Comparison of ENCODE assay signal across 36 cellular contexts in genomic region chr5:144478532-144478931, GRCh38.
"Had no signal": no experiment of that assay in that cellular context is flagged by ENCODE, and none has a peak within 500 bp of the region (broad histone marks: within the 10 kb centered on the region; RNA-seq: fewer than 3 reads in every experiment).

No MANE protein-coding gene starts in this region.

- H3K27me3 ChIP-seq: MG63 had no signal

- H3K36me3 ChIP-seq: MG63 had no signal

- H3K9me3 ChIP-seq: MG63 had no signal

- H3K4me3 ChIP-seq: MG63 had no signal

- DNase-seq: Karpas-422, Kasumi-1, MG63, MM.1S, NCI-H1048, NCI-H1092, NCI-H1092 treated with DMSO at 0.1 percent for 48 hours, NCI-H1105, NCI-H1105 treated with DMSO at 0.1 percent for 48 hours, NCI-H1417, NCI-H1417 treated with DMSO at 0.1 percent for 48 hours, NCI-H1436, NCI-H1436 treated with DMSO at 0.1 percent for 48 hours, NCI-H146, NCI-H1694, NCI-H1694 treated with DMSO at 0.1 percent for 48 hours, NCI-H187, NCI-H187 treated with DMSO at 0.1 percent for 48 hours, NCI-H1930, NCI-H2029, NCI-H2029 treated with DMSO at 0.1 percent for 48 hours, NCI-H2081, NCI-H2081 treated with DMSO at 0.1 percent for 48 hours, NCI-H2107, NCI-H2171, NCI-H2171 treated with DMSO at 0.1 percent for 48 hours, NCI-H2227 treated with DMSO at 0.1 percent for 48 hours, NCI-H226, NCI-H345, NCI-H446, NCI-H446 treated with DMSO at 0.1 percent for 48 hours, NCI-H510A, NCI-H510A treated with DMSO at 0.1 percent for 48 hours, NCI-H524, NCI-H524 treated with DMSO at 0.1 percent for 48 hours had no signal

- H3K27ac ChIP-seq: KMS-11 had no signal
